Comparison of ENCODE assay signal across 38 cellular contexts in the genomic region with DNA sequence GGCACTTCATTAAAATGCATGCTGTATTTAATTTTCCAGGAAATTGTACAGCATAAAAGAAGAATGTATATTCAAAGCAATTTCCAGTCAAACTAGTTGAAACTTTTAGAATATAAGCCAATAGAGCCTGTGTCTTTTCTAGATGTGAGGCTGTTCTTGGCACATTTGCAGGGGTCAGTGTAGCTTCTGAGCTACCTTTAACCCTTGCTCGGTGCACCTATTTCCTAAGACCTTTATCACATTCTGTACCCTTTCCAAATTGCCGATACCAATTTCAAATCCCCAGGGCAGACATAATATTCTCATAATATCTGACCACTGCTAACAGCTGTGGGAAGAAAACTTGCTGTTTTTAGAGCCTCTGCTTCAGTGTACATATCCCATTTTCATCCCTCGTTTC. TPM values are rescaled to one million over a fixed set of nuclear protein-coding genes. Genes with fewer than 3 reads are reported as not detected.
"Had no signal": no experiment of that assay in that cellular context is flagged by ENCODE, and none has a peak within 500 bp of the region (broad histone marks: within the 10 kb centered on the region; RNA-seq: fewer than 3 reads in every experiment).

No MANE protein-coding gene starts in this region.

- H3K27ac ChIP-seq: KMS-11 had no signal

- H3K9me3 ChIP-seq: MG63 had no signal

- H3K9ac ChIP-seq: KMS-11 had no signal

- H3K4me3 ChIP-seq: MG63 had no signal

- H3K4me2 ChIP-seq: KMS-11 had no signal

- DNase-seq: Karpas-422, Kasumi-1, MG63, MM.1S, MV-4-11, NCI-H1048, NCI-H1092, NCI-H1092 treated with DMSO at 0.1 percent for 48 hours, NCI-H1105, NCI-H1105 treated with DMSO at 0.1 percent for 48 hours, NCI-H1417, NCI-H1417 treated with DMSO at 0.1 percent for 48 hours, NCI-H1436, NCI-H1436 treated with DMSO at 0.1 percent for 48 hours, NCI-H146, NCI-H1694, NCI-H1694 treated with DMSO at 0.1 percent for 48 hours, NCI-H187, NCI-H187 treated with DMSO at 0.1 percent for 48 hours, NCI-H1930, NCI-H2029, NCI-H2029 treated with DMSO at 0.1 percent for 48 hours, NCI-H2081, NCI-H2081 treated with DMSO at 0.1 percent for 48 hours, NCI-H2107, NCI-H2171, NCI-H2171 treated with DMSO at 0.1 percent for 48 hours, NCI-H2227 treated with DMSO at 0.1 percent for 48 hours, NCI-H226, NCI-H345, NCI-H446, NCI-H446 treated with DMSO at 0.1 percent for 48 hours, NCI-H510A, NCI-H510A treated with DMSO at 0.1 percent for 48 hours had no signal

- H3K27me3 ChIP-seq: MG63 had no signal

- H3K36me3 ChIP-seq: MG63 had no signal

RNA-seq across cellular contexts. Expression of a gene that starts 43.2 kb away (rescaled TPM):
- total RNA-seq: LHCN-M2, MCF 10A, NCI-H460 had no signal
